In genomic region chr14:38419579-38419978, GRCh38 we compare ENCODE assay signal across 15 cellular contexts.
"Had no signal": no experiment of that assay in that cellular context is flagged by ENCODE, and none has a peak within 500 bp of the region (broad histone marks: within the 10 kb centered on the region; RNA-seq: fewer than 3 reads in every experiment).

No MANE protein-coding gene starts in this region.

- H3K4me1 ChIP-seq: vagina had no signal

- H3K4me1 Mint-ChIP-seq: natural killer cell; stimulated activated effector memory CD8-positive, alpha-beta T cell treated with anti-CD3 and anti-CD28 coated beads, Interleukin-12 subunit alpha, Interleukin-12 subunit beta, amount 100 ng/mL, for 72 hours had no signal

- H3K27ac Mint-ChIP-seq: activated naive CD4-positive, alpha-beta T cell treated with anti-CD3 and anti-CD28 coated beads, Interleukin-2, amount 50 U/mL, for 72 hours; activated T-cell treated with anti-CD3 and anti-CD28 coated beads, Interleukin-2, amount 50 U/mL, for 24 hours; natural killer cell; stimulated activated effector memory CD8-positive, alpha-beta T cell treated with anti-CD3 and anti-CD28 coated beads, Interleukin-12 subunit alpha, Interleukin-12 subunit beta, amount 100 ng/mL, for 72 hours had no signal

- H3K27me3 Mint-ChIP-seq: activated T-cell treated with anti-CD3 and anti-CD28 coated beads, Interleukin-2, amount 50 U/mL, for 24 hours had no signal

- H3K9me3 ChIP-seq: vagina had no signal

- FAIRE-seq: bronchial epithelial cell had no signal

- H3K27me3 ChIP-seq: tibial nerve, vagina had no signal

- H3K4me3 ChIP-seq: lung, skin epidermis, tibial nerve, vagina had no signal

- ATAC-seq: activated naive CD4-positive, alpha-beta T cell treated with anti-CD3 and anti-CD28 coated beads, Interleukin-2, amount 50 U/mL, for 72 hours; natural killer cell; stimulated activated effector memory CD8-positive, alpha-beta T cell treated with anti-CD3 and anti-CD28 coated beads, Interleukin-12 subunit alpha, Interleukin-12 subunit beta, amount 100 ng/mL, for 72 hours had no signal

- H3K36me3 Mint-ChIP-seq: stimulated activated effector memory CD8-positive, alpha-beta T cell treated with anti-CD3 and anti-CD28 coated beads, Interleukin-12 subunit alpha, Interleukin-12 subunit beta, amount 100 ng/mL, for 72 hours had no signal

- H3K4me3 Mint-ChIP-seq: activated T-cell treated with anti-CD3 and anti-CD28 coated beads, Interleukin-2, amount 50 U/mL, for 24 hours; natural killer cell; stimulated activated effector memory CD8-positive, alpha-beta T cell treated with anti-CD3 and anti-CD28 coated beads, Interleukin-12 subunit alpha, Interleukin-12 subunit beta, amount 100 ng/mL, for 72 hours had no signal

- H3K27ac ChIP-seq: skin epidermis, tibial nerve, vagina had no signal

- DNase-seq: activated CD4-positive, alpha-beta T cell treated with anti-CD3 and anti-CD28 coated beads, Interleukin-2, amount 50 U/mL, for 4 hours; activated CD4-positive, CD25-positive, alpha-beta regulatory T cell treated with anti-CD3 and anti-CD28 coated beads, Interleukin-2, amount 50 U/mL, for 72 hours; activated effector memory CD4-positive, alpha-beta T cell treated with anti-CD3 and anti-CD28 coated beads, Interleukin-2, amount 50 U/mL, for 16 hours; activated T-cell treated with anti-CD3 and anti-CD28 coated beads, Interleukin-2, amount 50 U/mL, for 24 hours; amygdala; hippocampal formation; kidney glomerular epithelial cell; natural killer cell had no signal

- H3K36me3 ChIP-seq: tibial nerve, vagina had no signal
